Comparison of ENCODE assay signal across 11 cellular contexts in the genomic region with DNA sequence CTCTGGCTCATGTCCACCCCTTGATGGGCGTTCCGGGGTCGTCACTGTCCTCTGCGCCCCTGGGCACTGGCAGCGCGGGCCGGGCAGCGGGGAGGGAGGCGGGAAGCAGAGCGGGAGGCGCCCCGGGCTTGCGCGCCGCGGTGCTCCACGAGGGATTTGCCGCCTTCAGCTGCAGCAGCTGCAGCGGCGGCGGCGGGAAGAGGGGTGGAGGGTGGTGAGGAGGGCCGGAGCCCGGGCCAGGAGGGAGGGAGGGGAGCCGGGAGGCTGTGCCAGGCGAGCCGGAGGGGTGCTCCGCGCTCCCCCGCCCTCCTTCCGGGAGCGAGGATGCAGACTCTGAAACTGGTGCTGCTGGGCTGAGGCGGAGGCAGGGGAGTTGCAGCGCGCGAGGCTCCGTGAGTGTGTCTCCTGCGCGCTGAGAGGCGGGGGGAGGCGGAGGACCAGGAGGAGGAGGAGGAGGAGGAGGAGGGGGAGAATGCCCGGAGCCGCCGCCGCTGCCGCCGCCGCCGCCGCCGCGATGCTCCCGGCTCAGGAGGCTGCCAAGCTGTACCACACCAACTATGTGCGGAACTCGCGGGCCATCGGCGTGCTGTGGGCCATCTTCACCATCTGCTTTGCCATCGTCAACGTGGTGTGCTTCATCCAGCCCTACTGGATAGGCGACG. TPM values are rescaled to one million over a fixed set of nuclear protein-coding genes. Genes with fewer than 3 reads are reported as not detected.
DNase-seq lines count a peak whose midpoint lies in the region; ATAC-seq and TF ChIP-seq lines count a peak whose summit lies in the region.
"Had no signal": no experiment of that assay in that cellular context is flagged by ENCODE, and none has a peak within 500 bp of the region (broad histone marks: within the 10 kb centered on the region; RNA-seq: fewer than 3 reads in every experiment).

A gene (plus strand): TSS at position 296 of the 662 bp plus-strand sequence.

- no peak within 1 kb of the TSS for H3K27ac ChIP-seq in testis
- H3K27ac ChIP-seq: left lung, thyroid gland had no signal

- intact Hi-C loops in testis (cut with DNase I; ENCODE audit: low total_unique reads), result no loop called here

- H3K4me1 ChIP-seq in testis, result no peaks in the 10 kb centered on the region

- peak; percentile 48 for DNase-seq in activated CD8-positive, alpha-beta memory T cell treated with anti-CD3 and anti-CD28 coated beads, Interleukin-2, amount 50 U/mL, for 48 hours
- no peak for DNase-seq in activated CD8-positive, alpha-beta memory T cell treated with anti-CD3 and anti-CD28 coated beads for 24 hours
- DNase-seq in iPS-NIHi7 (ENCODE audit: extremely low spot score) (peak; percentile 33), testis (no peak), mesenteric fat pad (ENCODE audit: low spot score) (no peak)
- DNase-seq: CD4-positive, CD25-positive, alpha-beta regulatory T cell had no signal

- ATAC-seq in HG02678 (IDR thresholded peaks at IDR 0.05; ENCODE audit: unreplicated experiment) (no peak), GM19351 (IDR thresholded peaks at IDR 0.05; ENCODE audit: unreplicated experiment) (no peak)
- ATAC-seq: left lung had no signal

- no peak for TF ChIP-seq CTCF in WI38 (IDR thresholded peaks at IDR 0.05; ENCODE audit: low read depth, low read length)
- TF ChIP-seq CTCF in testis (IDR thresholded peaks at IDR 0.05), result no peak

- no peaks in the 10 kb centered on the region for H3K27me3 ChIP-seq in testis

- no peaks in the 10 kb centered on the region for H3K36me3 ChIP-seq in testis (ENCODE audit: low read depth, missing control alignments)
- H3K36me3 ChIP-seq: left lung, thyroid gland had no signal

- H3K4me3 ChIP-seq in WI38 (ENCODE audit: low read depth, low read length), result peak within 1 kb of the TSS; percentile 38
- peak within 1 kb of the TSS; percentile 6 to 38 for H3K4me3 ChIP-seq in testis
- H3K4me3 ChIP-seq: left lung, thyroid gland had no signal

- WGBS in testis, 2 donors, result 0% methylated on average over 54 of the region's 62 CpGs; no CpG with 5 or more reads in 1 of the 2 donors

- TF ChIP-seq POLR2A in testis (IDR thresholded peaks at IDR 0.05), result no peak

- H3K9me3 ChIP-seq in testis, result no peaks in the 10 kb centered on the region
- H3K9me3 ChIP-seq: left lung, thyroid gland had no signal

RNA-seq across cellular contexts. Expression of the gene that starts here (rescaled TPM):
- total RNA-seq in testis (under 1 TPM; 0.19 to 0.47 TPM), mesenteric fat pad (not detected)
- 0.17 TPM for polyA plus RNA-seq in testis (ENCODE audit: insufficient read depth, low read depth, low replicate concordance)
- total RNA-seq: CD4-positive, CD25-positive, alpha-beta regulatory T cell; left lung; thyroid gland had no signal
- polyA plus RNA-seq: CD4-positive, CD25-positive, alpha-beta regulatory T cell had no signal

Comparison
In these comparisons a context has a peak if more than half of its experiments do, and no peak if none do; other contexts are left out.
1. DNase-seq: peak in activated CD8-positive, alpha-beta memory T cell treated with anti-CD3 and anti-CD28 coated beads, Interleukin-2, amount 50 U/mL, for 48 hours (single experiment) and iPS-NIHi7 (single experiment); none in activated CD8-positive, alpha-beta memory T cell treated with anti-CD3 and anti-CD28 coated beads for 24 hours (single experiment), testis (single experiment) and mesenteric fat pad (single experiment).